8 cellular contexts compared by ENCODE assay signal in genomic region chr4:76213415-76214268, GRCh38. TPM values are rescaled to one million over a fixed set of nuclear protein-coding genes. Genes with fewer than 3 reads are reported as not detected.
DNase-seq lines count a peak whose midpoint lies in the region; ATAC-seq lines count a peak whose summit lies in the region.

SCARB2 (minus strand) TSS chr4:76213824; CDS start chr4:76213543, 281 bp downstream.

- H3K4me3 ChIP-seq in BLaER1 treated with 17β-estradiol and CSF1 and Interleukin-3, amounts not matched to agents 10 nM and 100 nM: peak within 1 kb of the TSS; percentile 72 to 91 (median 77)

- peaks cover 0 to 20% (median 0%) of the 10 kb centered on the region in 11 experiments; a peak in 7 of 22 replicates for H4K20me1 ChIP-seq in BLaER1 treated with 17β-estradiol and CSF1 and Interleukin-3, amounts not matched to agents 10 nM and 100 nM

- H3K27ac ChIP-seq in BLaER1 treated with 17β-estradiol and CSF1 and Interleukin-3, amounts not matched to agents 10 nM and 100 nM: peak within 1 kb of the TSS; percentile 82 to 92 (median 88)

- no peaks in the 10 kb centered on the region for H3K27me3 Mint-ChIP-seq in activated CD4-positive, alpha-beta memory T cell treated with anti-CD3 and anti-CD28 coated beads, Interleukin-2, amount 10 ng/mL, durations not matched to agents 7 days and 5 days

- H3K4me2 ChIP-seq in BLaER1 treated with 17β-estradiol and CSF1 and Interleukin-3, amounts not matched to agents 10 nM and 100 nM: peak within 1 kb of the TSS; percentile 79 to 98 (median 94)

- CTCF ChIA-PET in activated CD4-positive, alpha-beta memory T cell treated with anti-CD3 and anti-CD28 coated beads, Interleukin-2, amount 10 ng/mL, durations not matched to agents 7 days and 5 days (lab: Charles Lee): interaction anchor here (0.6 to 3.8 kb wide), 5 partner anchors 14 to 227 kb away, joined by 3 to 15 read pairs (median 4); partner anchors contain the start of gene STBD1

- POLR2A ChIA-PET in activated CD4-positive, alpha-beta memory T cell treated with anti-CD3 and anti-CD28 coated beads, Interleukin-2, amount 10 ng/mL, durations not matched to agents 7 days and 5 days (lab: Charles Lee): interaction anchor here (0.7 to 2.7 kb wide), 7 partner anchors 9 to 273 kb away, joined by 3 to 12 read pairs (median 3); partner anchors contain the start of genes NAAA and NUP54

- H3K4me1 ChIP-seq in BLaER1 treated with 17β-estradiol and CSF1 and Interleukin-3, amounts not matched to agents 10 nM and 100 nM: peaks cover 56 to 84% (median 68%) of the 10 kb centered on the region in 10 experiments

- H3K4me1 Mint-ChIP-seq in activated CD4-positive, alpha-beta memory T cell treated with anti-CD3 and anti-CD28 coated beads, Interleukin-2, amount 10 ng/mL, durations not matched to agents 7 days and 5 days: peaks cover 34% of the 10 kb centered on the region

- no peaks in the 10 kb centered on the region for H3K9me3 ChIP-seq in BLaER1 treated with 17β-estradiol and CSF1 and Interleukin-3, amounts not matched to agents 10 nM and 100 nM (replicated peaks in 1 of 11)

- H3K4me3 Mint-ChIP-seq in activated CD4-positive, alpha-beta memory T cell treated with anti-CD3 and anti-CD28 coated beads, Interleukin-2, amount 10 ng/mL, durations not matched to agents 7 days and 5 days: peak within 1 kb of the TSS; percentile 79

- H3K27me3 ChIP-seq in BLaER1 treated with 17β-estradiol and CSF1 and Interleukin-3, amounts not matched to agents 10 nM and 100 nM: no peaks in the 10 kb centered on the region

- DNase-seq in NCI-H69 (lab: John Stamatoyannopoulos, UW) (peak; percentile 87), lung microvascular endothelial cell (ENCODE audit: low read depth in 2 of 2) (peak; percentile 93 to 96)
- DNase-seq in activated CD4-positive, alpha-beta memory T cell treated with anti-CD3 and anti-CD28 coated beads, Interleukin-2, amount 10 ng/mL, durations not matched to agents 7 days and 5 days: peak; percentile 76
- DNase-seq in effector CD4-positive, alpha-beta T cell: peak; percentile 61
- peak; percentile 39 for DNase-seq in stimulated activated CD8-positive, alpha-beta memory T cell treated with anti-CD3 and anti-CD28 coated beads, Interleukin-12 subunit alpha, Interleukin-12 subunit beta, amount 100 ng/mL, for 24 hours (ENCODE audit: extremely low read depth)

- H3K36me3 ChIP-seq in BLaER1 treated with 17β-estradiol and CSF1 and Interleukin-3, amounts not matched to agents 10 nM and 100 nM: peaks cover 0 to 25% (median 0%) of the 10 kb centered on the region in 11 experiments; a peak in 5 of 22 replicates

- no peaks in the 10 kb centered on the region for H3K9me3 Mint-ChIP-seq in activated CD4-positive, alpha-beta memory T cell treated with anti-CD3 and anti-CD28 coated beads, Interleukin-2, amount 10 ng/mL, durations not matched to agents 7 days and 5 days

- H3K9ac ChIP-seq in BLaER1 treated with 17β-estradiol and CSF1 and Interleukin-3, amounts not matched to agents 10 nM and 100 nM: peak within 1 kb of the TSS; percentile 79 to 90 (median 88)

- H3K27ac Mint-ChIP-seq in activated CD4-positive, alpha-beta memory T cell treated with anti-CD3 and anti-CD28 coated beads, Interleukin-2, amount 10 ng/mL, durations not matched to agents 7 days and 5 days: peak within 1 kb of the TSS; percentile 61

- H3K36me3 Mint-ChIP-seq in activated CD4-positive, alpha-beta memory T cell treated with anti-CD3 and anti-CD28 coated beads, Interleukin-2, amount 10 ng/mL, durations not matched to agents 7 days and 5 days (ENCODE audit: low read depth): no peaks in the 10 kb centered on the region

- ATAC-seq in GM19043 (IDR thresholded peaks at IDR 0.05; ENCODE audit: low read depth, unreplicated experiment) (peak; percentile 60), HG03342 (IDR thresholded peaks at IDR 0.05; ENCODE audit: unreplicated experiment) (peak; percentile 71)

RNA-seq across cellular contexts. Expression of gene SCARB2, which starts in this region (rescaled TPM):
- total RNA-seq in activated CD4-positive, alpha-beta memory T cell treated with anti-CD3 and anti-CD28 coated beads, Interleukin-2, amount 10 ng/mL, durations not matched to agents 7 days and 5 days: 10 to 100 TPM; 22.3 to 23.2 TPM
- 165 and 174 TPM in 2 replicates for total RNA-seq in lung microvascular endothelial cell

Comparison
In these comparisons a context has a peak if more than half of its experiments do, and no peak if none do; other contexts are left out.
1. Peak in every context shown above with its lines: DNase-seq, ATAC-seq, H3K4me3 ChIP-seq and H3K27ac ChIP-seq.
2. DNase-seq: peak in every context shown above with its lines; median percentile 94 in lung microvascular endothelial cell; 87 in NCI-H69; 76 in activated CD4-positive, alpha-beta memory T cell treated with anti-CD3 and anti-CD28 coated beads, Interleukin-2, amount 10 ng/mL, durations not matched to agents 7 days and 5 days; 61 in effector CD4-positive, alpha-beta T cell; 39 in stimulated activated CD8-positive, alpha-beta memory T cell treated with anti-CD3 and anti-CD28 coated beads, Interleukin-12 subunit alpha, Interleukin-12 subunit beta, amount 100 ng/mL, for 24 hours.